ENCODE assay signal across 8 cellular contexts in genomic region chr1:23960291-23960718, GRCh38. TPM values are rescaled to one million over a fixed set of nuclear protein-coding genes. Genes with fewer than 3 reads are reported as not detected.
A peak's percentile ranks its signal among the peaks of the same experiment; 100 is the strongest.
DNase-seq lines count a peak whose midpoint lies in the region; ATAC-seq, FAIRE-seq and TF ChIP-seq lines count a peak whose summit lies in the region.

No MANE protein-coding gene starts in this region.

- peaks cover 7% of the 10 kb centered on the region for H3K27me3 Mint-ChIP-seq in neural progenitor cell (ENCODE audit: insufficient read depth, low read depth)

- no peaks in the 10 kb centered on the region for H3K9me3 Mint-ChIP-seq in neural progenitor cell

- peaks cover 15% of the 10 kb centered on the region for H3K36me3 Mint-ChIP-seq in neural progenitor cell

- no peak for FAIRE-seq in HTR-8/SVneo (lab: Jason Lieb, UNC)

- DNase-seq in G401 (ENCODE audit: low spot score) (peak; percentile 49), Peyer's patch (no peak), epithelial cell of esophagus (ENCODE audit: low read depth) (peak; percentile 44), neural progenitor cell (ENCODE audit: low spot score) (no peak), HTR-8/SVneo (ENCODE audit: insufficient read length, low spot score) (no peak)
- DNase-seq in activated CD4-positive, alpha-beta T cell treated with anti-CD3 and anti-CD28 coated beads for 48 hours = no peak

- peaks cover 59% of the 10 kb centered on the region for H3F3A ChIP-seq in neural progenitor cell (ENCODE audit: low read depth)

- H3K9ac ChIP-seq in neural progenitor cell = peak overlapping the region; percentile 100

- ATAC-seq in HG03469 (IDR thresholded peaks at IDR 0.05; ENCODE audit: unreplicated experiment) = no peak
- ATAC-seq in HG02852 (IDR thresholded peaks at IDR 0.05; ENCODE audit: unreplicated experiment) = no peak

- peak overlapping the region; percentile 100 for H3K4me3 Mint-ChIP-seq in neural progenitor cell

- peak overlapping the region; percentile 68 to 95 (median 78) for H3K4me3 ChIP-seq in Peyer's patch
- H3K4me3 ChIP-seq in epithelial cell of esophagus (ENCODE audit: low read length) = peak overlapping the region; percentile 98
- H3K4me3 ChIP-seq in neural progenitor cell = peak overlapping the region; percentile 97

- H3K9me3 ChIP-seq in Peyer's patch (no peaks in the 10 kb centered on the region), neural progenitor cell (ENCODE audit: low read depth) (no peaks in the 10 kb centered on the region)

- H3K4me2 ChIP-seq in neural progenitor cell = peak overlapping the region; percentile 90

- in situ Hi-C loops in G401 (cut with HindIII; ENCODE audit: low sequenced_read_pairs) = loop anchor here (10.0 kb wide), 1 partner anchor 124 kb away; no protein-coding TSS in a partner anchor

- TF ChIP-seq CTCF in Peyer's patch (IDR thresholded peaks at IDR 0.05) (no peak), epithelial cell of esophagus (IDR thresholded peaks at IDR 0.05; ENCODE audit: insufficient read depth, low read depth, low read length, missing control alignments) (no peak), neural progenitor cell (IDR thresholded peaks at IDR 0.05) (no peak)

- peak overlapping the region; percentile 62 for H3K27ac Mint-ChIP-seq in neural progenitor cell

- H3K79me2 ChIP-seq in neural progenitor cell (ENCODE audit: low read depth) = peaks cover 34% of the 10 kb centered on the region

- no peak for TF ChIP-seq POLR2A in Peyer's patch (IDR thresholded peaks at IDR 0.05)

- peaks cover 0 to 13% (median 0%) of the 10 kb centered on the region in 3 donors for H3K36me3 ChIP-seq in Peyer's patch
- H3K36me3 ChIP-seq in neural progenitor cell = no peaks in the 10 kb centered on the region

- peak overlapping the region; percentile 96 to 100 (median 99) for H3K27ac ChIP-seq in Peyer's patch
- H3K27ac ChIP-seq in neural progenitor cell = peak overlapping the region; percentile 100

- H3K4me1 Mint-ChIP-seq in neural progenitor cell = peaks cover 35% of the 10 kb centered on the region

- H3K4me1 ChIP-seq in Peyer's patch (peaks cover 0 to 34% (median 15%) of the 10 kb centered on the region in 4 donors), neural progenitor cell (peaks cover 9% of the 10 kb centered on the region)

- H4K20me1 ChIP-seq in neural progenitor cell (ENCODE audit: low read depth) = peaks cover 42% of the 10 kb centered on the region

- H3K27me3 ChIP-seq in Peyer's patch (no peaks in the 10 kb centered on the region), neural progenitor cell (no peaks in the 10 kb centered on the region)

- no peak overlapping the region for H2AFZ ChIP-seq in neural progenitor cell (replicated peaks)

RNA-seq across cellular contexts. Expression of gene PNRC2, which starts 0.7 kb away (rescaled TPM):
- 115 and 174 TPM in 2 replicates for total RNA-seq in G401 (2014; rRNA removed; shearing (Covaris generic))
- total RNA-seq in Peyer's patch = 100 to 1,000 TPM in 2 of 4 donors, 10 to 100 TPM in 2; 77.9 to 157 (median 104) TPM
- total RNA-seq in neural progenitor cell (ENCODE audit: low replicate concordance) = 258 and 365 TPM in 2 replicates

RNA-seq across cellular contexts. Expression of gene SRSF10, which starts 19.8 kb away (rescaled TPM):
- 49.6 and 63.2 TPM in 2 replicates for total RNA-seq in G401 (2014; rRNA removed; shearing (Covaris generic))
- total RNA-seq in Peyer's patch = 100 to 1,000 TPM in 3 of 4 donors, 10 to 100 TPM in 1; 86.3 to 224 (median 112) TPM
- total RNA-seq in neural progenitor cell (ENCODE audit: low replicate concordance) = 161 and 219 TPM in 2 replicates

RNA-seq across cellular contexts. Expression of gene CNR2, which starts 47.1 kb away (rescaled TPM):
- total RNA-seq in G401 (2014; rRNA removed; shearing (Covaris generic)) = not detected in 2 replicates
- 10 to 100 TPM in 1 of 4 donors, under 1 TPM in 2, not detected in 1; 0.54 to 13.2 (median 0.66) TPM for total RNA-seq in Peyer's patch
- total RNA-seq in neural progenitor cell (ENCODE audit: low replicate concordance) = not detected in 2 replicates

Comparison
In these comparisons a context has a peak if more than half of its experiments do, and no peak if none do; other contexts are left out.
1. DNase-seq: peak in G401 (single experiment) and epithelial cell of esophagus (single experiment); none in Peyer's patch (0 of 3), neural progenitor cell (single experiment), activated CD4-positive, alpha-beta T cell treated with anti-CD3 and anti-CD28 coated beads for 48 hours (single experiment) and HTR-8/SVneo (single experiment).
2. Peak in every context shown above with its lines, with median percentiles within 50 percentile points of each other: H3K4me3 ChIP-seq.